Comparison of ENCODE assay signal across 8 cellular contexts in the genomic region with DNA sequence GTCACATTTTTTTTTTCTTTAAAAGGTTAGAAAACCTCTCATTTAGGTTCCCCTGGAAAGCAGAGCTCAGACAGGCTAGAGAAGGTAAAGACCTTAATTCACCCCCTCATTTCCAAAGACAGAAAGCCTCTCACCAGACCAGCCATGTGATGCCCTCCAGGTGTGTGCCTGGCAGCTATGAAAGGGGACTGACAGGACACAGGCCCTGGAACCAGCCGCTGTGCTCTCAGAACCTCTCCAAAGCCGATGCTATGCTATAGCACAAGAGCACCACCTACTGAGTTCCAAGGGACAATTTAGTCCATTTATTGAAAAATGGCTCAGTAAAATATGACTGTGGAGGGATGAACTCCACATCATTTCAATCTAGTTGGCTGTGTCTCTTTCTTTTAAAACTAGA. TPM values are rescaled to one million over a fixed set of nuclear protein-coding genes. Genes with fewer than 3 reads are reported as not detected.
DNase-seq lines count a peak whose midpoint lies in the region; ATAC-seq and TF ChIP-seq lines count a peak whose summit lies in the region.

No MANE protein-coding gene starts in this region.

- H3K27ac Mint-ChIP-seq in GM23338 (no peak overlapping the region), nephron (peak overlapping the region; percentile 17 to 97 (median 94))

- no peaks in the 10 kb centered on the region for H3K36me3 ChIP-seq in GM23338 (ENCODE audit: insufficient read depth)

- no peak overlapping the region for H3K4me3 Mint-ChIP-seq in GM23338
- H3K4me3 Mint-ChIP-seq in nephron, result no peak overlapping the region

- H3K36me3 Mint-ChIP-seq in GM23338 (ENCODE audit: low read depth), result peaks cover 3% of the 10 kb centered on the region; the same call in 2 of the 3 replicates
- peaks cover 6% of the 10 kb centered on the region for H3K36me3 Mint-ChIP-seq in nephron (ENCODE audit: low read depth)

- H3K27me3 Mint-ChIP-seq in GM23338 (ENCODE audit: insufficient read depth, low read depth, poor library complexity) (no peaks in the 10 kb centered on the region), nephron (ENCODE audit: low read depth) (no peaks in the 10 kb centered on the region)

- H3K4me1 Mint-ChIP-seq in GM23338 (peaks cover 31% of the 10 kb centered on the region), nephron (peaks cover 40% of the 10 kb centered on the region)

- no peaks in the 10 kb centered on the region for H3F3A ChIP-seq in GM23338 (replicated peaks; ENCODE audit: low read depth)

- H3K4me3 ChIP-seq in GM23338 (no peak overlapping the region), dorsolateral prefrontal cortex (no peak overlapping the region)

- H3K9me2 ChIP-seq in GM23338 (ENCODE audit: insufficient read depth), result no peaks in the 10 kb centered on the region

- no peak for DNase-seq in AG09319 (ENCODE audit: extremely low read depth, low read depth)
- peak; percentile 62 for DNase-seq in GM23338 (ENCODE audit: low spot score)
- peak; percentile 87 for DNase-seq in NCI-H510A treated with DMSO at 0.1 percent for 48 hours (lab: John Stamatoyannopoulos, UW)
- DNase-seq in dorsolateral prefrontal cortex, result peak in 1 of 10 donors; percentile 17

- no peak overlapping the region for H3K27ac ChIP-seq in GM23338 (ENCODE audit: low read depth)
- H3K27ac ChIP-seq in dorsolateral prefrontal cortex, result no peak overlapping the region

- intact Hi-C loops in dorsolateral prefrontal cortex (cut with DNase I), result loop anchor here in 1 of 2 donors (5.0 to 10.0 kb wide), 3 partner anchors 84 to 601 kb away; no protein-coding TSS in a partner anchor

- H3K9me3 Mint-ChIP-seq in GM23338, result peaks cover 4% of the 10 kb centered on the region; the same call in 1 of the 3 replicates
- H3K9me3 Mint-ChIP-seq in nephron, result no peaks in the 10 kb centered on the region

- no peaks in the 10 kb centered on the region for H3K79me2 ChIP-seq in GM23338 (replicated peaks; ENCODE audit: insufficient read depth)

- no peak overlapping the region for H2AFZ ChIP-seq in GM23338

- H3K4me2 ChIP-seq in GM23338, result no peak overlapping the region

- ATAC-seq in GM23338 (peak; percentile 78), HG03159 (IDR thresholded peaks at IDR 0.05; ENCODE audit: unreplicated experiment) (no peak), GM21515 (IDR thresholded peaks at IDR 0.05; ENCODE audit: unreplicated experiment) (no peak), HG03571 (IDR thresholded peaks at IDR 0.05; ENCODE audit: unreplicated experiment) (no peak)

- H4K20me1 ChIP-seq in GM23338 (replicated peaks; ENCODE audit: insufficient read depth), result 0 out of 2 replicates have a peak, but pooled peaks cover 7% of the 10 kb centered on the region

- peaks cover 25% of the 10 kb centered on the region for H3K4me1 ChIP-seq in GM23338 (ENCODE audit: insufficient read depth)

- H3K27me3 ChIP-seq in GM23338 (ENCODE audit: insufficient read depth) (no peaks in the 10 kb centered on the region), dorsolateral prefrontal cortex (no peaks in the 10 kb centered on the region)

- peak; percentile 60 for TF ChIP-seq CTCF in AG09319 (IDR thresholded peaks at IDR 0.05; ENCODE audit: low read depth, low read length)
- TF ChIP-seq CTCF in GM23338 (conservative IDR thresholded peaks at IDR 0.05; ENCODE audit: low read depth in 2 of 2), result peak; percentile 43 to 72
- peak in 52 of 56 donors; percentile 14 to 66 (median 44) for TF ChIP-seq CTCF in dorsolateral prefrontal cortex (IDR thresholded peaks at IDR 0.05 in 54 of 56, conservative IDR thresholded peaks at IDR 0.05 in 2 of 56; ENCODE audit: low read depth in 1 of 56, partially characterized antibody in 56 of 56)
- TF ChIP-seq CTCF in nephron (IDR thresholded peaks at IDR 0.05; ENCODE audit: unreplicated experiment in 3 of 3), result peak; percentile 34 to 51 (median 46)

TF ChIP-seq in GM23338, 12 proteins besides CTCF, POLR2A, EP300 and RAD21:
- TF ChIP-seq, protein P1, sequence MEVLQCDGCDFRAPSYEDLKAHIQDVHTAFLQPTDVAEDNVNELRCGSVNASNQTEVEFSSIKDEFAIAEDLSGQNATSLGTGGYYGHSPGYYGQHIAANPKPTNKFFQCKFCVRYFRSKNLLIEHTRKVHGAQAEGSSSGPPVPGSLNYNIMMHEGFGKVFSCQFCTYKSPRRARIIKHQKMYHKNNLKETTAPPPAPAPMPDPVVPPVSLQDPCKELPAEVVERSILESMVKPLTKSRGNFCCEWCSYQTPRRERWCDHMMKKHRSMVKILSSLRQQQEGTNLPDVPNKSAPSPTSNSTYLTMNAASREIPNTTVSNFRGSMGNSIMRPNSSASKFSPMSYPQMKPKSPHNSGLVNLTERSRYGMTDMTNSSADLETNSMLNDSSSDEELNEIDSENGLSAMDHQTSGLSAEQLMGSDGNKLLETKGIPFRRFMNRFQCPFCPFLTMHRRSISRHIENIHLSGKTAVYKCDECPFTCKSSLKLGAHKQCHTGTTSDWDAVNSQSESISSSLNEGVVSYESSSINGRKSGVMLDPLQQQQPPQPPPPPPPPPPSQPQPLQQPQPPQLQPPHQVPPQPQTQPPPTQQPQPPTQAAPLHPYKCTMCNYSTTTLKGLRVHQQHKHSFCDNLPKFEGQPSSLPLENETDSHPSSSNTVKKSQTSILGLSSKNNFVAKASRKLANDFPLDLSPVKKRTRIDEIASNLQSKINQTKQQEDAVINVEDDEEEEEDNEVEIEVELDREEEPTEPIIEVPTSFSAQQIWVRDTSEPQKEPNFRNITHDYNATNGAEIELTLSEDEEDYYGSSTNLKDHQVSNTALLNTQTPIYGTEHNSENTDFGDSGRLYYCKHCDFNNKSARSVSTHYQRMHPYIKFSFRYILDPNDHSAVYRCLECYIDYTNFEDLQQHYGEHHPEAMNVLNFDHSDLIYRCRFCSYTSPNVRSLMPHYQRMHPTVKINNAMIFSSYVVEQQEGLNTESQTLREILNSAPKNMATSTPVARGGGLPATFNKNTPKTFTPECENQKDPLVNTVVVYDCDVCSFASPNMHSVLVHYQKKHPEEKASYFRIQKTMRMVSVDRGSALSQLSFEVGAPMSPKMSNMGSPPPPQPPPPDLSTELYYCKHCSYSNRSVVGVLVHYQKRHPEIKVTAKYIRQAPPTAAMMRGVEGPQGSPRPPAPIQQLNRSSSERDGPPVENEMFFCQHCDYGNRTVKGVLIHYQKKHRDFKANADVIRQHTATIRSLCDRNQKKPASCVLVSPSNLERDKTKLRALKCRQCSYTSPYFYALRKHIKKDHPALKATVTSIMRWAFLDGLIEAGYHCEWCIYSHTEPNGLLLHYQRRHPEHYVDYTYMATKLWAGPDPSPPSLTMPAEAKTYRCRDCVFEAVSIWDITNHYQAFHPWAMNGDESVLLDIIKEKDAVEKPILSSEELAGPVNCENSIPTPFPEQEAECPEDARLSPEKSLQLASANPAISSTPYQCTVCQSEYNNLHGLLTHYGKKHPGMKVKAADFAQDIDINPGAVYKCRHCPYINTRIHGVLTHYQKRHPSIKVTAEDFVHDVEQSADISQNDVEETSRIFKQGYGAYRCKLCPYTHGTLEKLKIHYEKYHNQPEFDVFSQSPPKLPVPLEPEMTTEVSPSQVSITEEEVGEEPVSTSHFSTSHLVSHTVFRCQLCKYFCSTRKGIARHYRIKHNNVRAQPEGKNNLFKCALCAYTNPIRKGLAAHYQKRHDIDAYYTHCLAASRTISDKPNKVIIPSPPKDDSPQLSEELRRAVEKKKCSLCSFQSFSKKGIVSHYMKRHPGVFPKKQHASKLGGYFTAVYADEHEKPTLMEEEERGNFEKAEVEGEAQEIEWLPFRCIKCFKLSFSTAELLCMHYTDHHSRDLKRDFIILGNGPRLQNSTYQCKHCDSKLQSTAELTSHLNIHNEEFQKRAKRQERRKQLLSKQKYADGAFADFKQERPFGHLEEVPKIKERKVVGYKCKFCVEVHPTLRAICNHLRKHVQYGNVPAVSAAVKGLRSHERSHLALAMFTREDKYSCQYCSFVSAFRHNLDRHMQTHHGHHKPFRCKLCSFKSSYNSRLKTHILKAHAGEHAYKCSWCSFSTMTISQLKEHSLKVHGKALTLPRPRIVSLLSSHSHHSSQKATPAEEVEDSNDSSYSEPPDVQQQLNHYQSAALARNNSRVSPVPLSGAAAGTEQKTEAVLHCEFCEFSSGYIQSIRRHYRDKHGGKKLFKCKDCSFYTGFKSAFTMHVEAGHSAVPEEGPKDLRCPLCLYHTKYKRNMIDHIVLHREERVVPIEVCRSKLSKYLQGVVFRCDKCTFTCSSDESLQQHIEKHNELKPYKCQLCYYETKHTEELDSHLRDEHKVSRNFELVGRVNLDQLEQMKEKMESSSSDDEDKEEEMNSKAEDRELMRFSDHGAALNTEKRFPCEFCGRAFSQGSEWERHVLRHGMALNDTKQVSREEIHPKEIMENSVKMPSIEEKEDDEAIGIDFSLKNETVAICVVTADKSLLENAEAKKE (CRISPR knock-in tag; IDR thresholded peaks at IDR 0.05), result no peak
- TF ChIP-seq, protein P2, sequence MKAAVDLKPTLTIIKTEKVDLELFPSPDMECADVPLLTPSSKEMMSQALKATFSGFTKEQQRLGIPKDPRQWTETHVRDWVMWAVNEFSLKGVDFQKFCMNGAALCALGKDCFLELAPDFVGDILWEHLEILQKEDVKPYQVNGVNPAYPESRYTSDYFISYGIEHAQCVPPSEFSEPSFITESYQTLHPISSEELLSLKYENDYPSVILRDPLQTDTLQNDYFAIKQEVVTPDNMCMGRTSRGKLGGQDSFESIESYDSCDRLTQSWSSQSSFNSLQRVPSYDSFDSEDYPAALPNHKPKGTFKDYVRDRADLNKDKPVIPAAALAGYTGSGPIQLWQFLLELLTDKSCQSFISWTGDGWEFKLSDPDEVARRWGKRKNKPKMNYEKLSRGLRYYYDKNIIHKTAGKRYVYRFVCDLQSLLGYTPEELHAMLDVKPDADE (IDR thresholded peaks at IDR 0.05), result no peak

RNA-seq across cellular contexts. Expression of a gene that starts 48.8 kb away (rescaled TPM):
- 12.9 and 18.1 TPM in 2 replicates for total RNA-seq in GM23338 (2014; rRNA removed; shearing (Covaris generic))
- 7.1 and 7.8 TPM in 2 replicates for polyA plus RNA-seq in GM23338 (2016; fragmentation: Nextera tagmentation; extraction: Ambion mirVana)
- 10 to 100 TPM in 29 of 120 experiments, 1 to 10 TPM in 91; 2.8 to 23.5 (median 7.3) TPM for total RNA-seq in dorsolateral prefrontal cortex
